9 cellular contexts compared by ENCODE assay signal in the genomic region with DNA sequence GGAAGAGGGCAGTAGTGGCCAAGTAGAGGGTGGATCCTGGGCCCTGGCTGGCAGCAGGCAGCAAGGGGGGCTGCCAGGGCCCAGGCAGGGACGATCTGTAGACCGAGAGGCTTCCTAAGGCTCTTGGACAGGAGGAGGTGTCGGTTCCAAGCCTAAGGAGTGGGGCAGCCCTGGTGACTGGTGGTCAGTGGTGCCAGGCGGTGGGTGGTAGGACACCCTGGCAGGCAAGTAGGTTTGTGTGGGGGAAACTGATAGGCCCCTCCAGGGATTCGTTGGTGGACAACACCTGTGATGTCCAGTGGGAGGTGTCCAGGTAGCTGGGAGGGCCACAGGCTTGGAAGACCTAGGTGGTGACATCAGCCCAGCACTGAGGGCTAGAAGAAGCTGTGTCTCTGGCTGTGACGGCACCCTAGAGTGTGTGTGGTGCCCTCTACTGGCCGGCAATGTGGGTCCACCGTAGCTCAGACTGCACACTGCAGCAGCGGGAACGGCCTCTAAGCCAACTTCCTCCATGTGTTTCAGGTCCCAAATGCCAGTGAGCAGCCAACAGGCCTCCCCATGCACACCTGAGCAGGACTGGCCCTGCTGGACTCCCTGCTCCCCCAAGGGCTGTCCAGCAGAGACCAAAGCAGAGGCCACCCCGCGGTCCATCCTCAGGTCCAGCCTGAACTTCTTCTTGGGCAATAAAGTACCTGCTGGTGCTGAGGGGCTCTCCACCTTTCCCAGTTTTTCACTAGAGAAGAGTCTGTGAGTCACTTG. TPM values are rescaled to one million over a fixed set of nuclear protein-coding genes. Genes with fewer than 3 reads are reported as not detected.
DNase-seq lines count a peak whose midpoint lies in the region; ATAC-seq and TF ChIP-seq lines count a peak whose summit lies in the region.
"Had no signal": no experiment of that assay in that cellular context is flagged by ENCODE, and none has a peak within 500 bp of the region (broad histone marks: within the 10 kb centered on the region; RNA-seq: fewer than 3 reads in every experiment).

No MANE protein-coding gene starts in this region.

- peaks cover 0 to 12% (median 0%) of the 10 kb centered on the region in 5 donors for H3K9me3 ChIP-seq in subcutaneous abdominal adipose tissue (ENCODE audit: control insufficient read depth in 5 of 5, low read length in 5 of 5)
- H3K9me3 ChIP-seq: neutrophil had no signal

- no peak overlapping the region for H3K9ac ChIP-seq in subcutaneous abdominal adipose tissue (ENCODE audit: low read length in 5 of 5)

- H3K9me3 Mint-ChIP-seq in activated CD8-positive, alpha-beta memory T cell treated with anti-CD3 and anti-CD28 coated beads, Interleukin-2, amount 10 ng/mL, durations not matched to agents 7 days and 5 days (ENCODE audit: low read depth), result no peaks in the 10 kb centered on the region
- no peaks in the 10 kb centered on the region for H3K9me3 Mint-ChIP-seq in natural killer cell treated with Interleukin-12 subunit alpha and Interleukin-12 subunit beta and Interleukin-15 and Interleukin-18, amount 100 ng/mL, for 72 hours

- peaks cover 0 to 13% (median 9%) of the 10 kb centered on the region in 5 donors for H3K4me1 ChIP-seq in subcutaneous abdominal adipose tissue (ENCODE audit: control insufficient read depth in 5 of 5, insufficient read depth in 5 of 5, low read length in 5 of 5)

- H3K4me3 ChIP-seq in AG04449 (ENCODE audit: low read depth, low read length), result no peak overlapping the region
- H3K4me3 ChIP-seq in epithelial cell of esophagus (ENCODE audit: low read length), result no peak overlapping the region
- no peak overlapping the region for H3K4me3 ChIP-seq in subcutaneous abdominal adipose tissue (ENCODE audit: low read depth in 1 of 5, low read length in 5 of 5)

- POLR2A ChIA-PET in AG04449 (lab: Yijun Ruan, JAX), result interaction anchor here (1.0 kb wide), 1 partner anchor 9 kb away, joined by 4 read pairs; a partner anchor contains a TSS

- peaks cover 4% of the 10 kb centered on the region for H3K27me3 Mint-ChIP-seq in activated CD8-positive, alpha-beta memory T cell treated with anti-CD3 and anti-CD28 coated beads, Interleukin-2, amount 10 ng/mL, durations not matched to agents 7 days and 5 days
- H3K27me3 Mint-ChIP-seq in natural killer cell treated with Interleukin-12 subunit alpha and Interleukin-12 subunit beta and Interleukin-15 and Interleukin-18, amount 100 ng/mL, for 72 hours, result peaks cover 22 to 23% of the 10 kb centered on the region in 2 donors

- no peak overlapping the region for H3K27ac Mint-ChIP-seq in activated CD8-positive, alpha-beta memory T cell treated with anti-CD3 and anti-CD28 coated beads, Interleukin-2, amount 10 ng/mL, durations not matched to agents 7 days and 5 days
- no peak overlapping the region for H3K27ac Mint-ChIP-seq in natural killer cell treated with Interleukin-12 subunit alpha and Interleukin-12 subunit beta and Interleukin-15 and Interleukin-18, amount 100 ng/mL, for 72 hours

- TF ChIP-seq CTCF in AG04449 (IDR thresholded peaks at IDR 0.05; ENCODE audit: insufficient read depth, low read length, missing control alignments), result peak; percentile 94
- peak; percentile 80 for TF ChIP-seq CTCF in epithelial cell of esophagus (IDR thresholded peaks at IDR 0.05; ENCODE audit: insufficient read depth, low read depth, low read length, missing control alignments)

- DNase-seq in AG04449 (ENCODE audit: low read depth, low spot score) (no peak), NOMO-1 treated with dmso at 0.1 percent for 144 hours (lab: John Stamatoyannopoulos, UW; ENCODE audit: unreplicated experiment) (peak; percentile 43), epithelial cell of esophagus (ENCODE audit: low read depth) (peak; percentile 68)
- peak; percentile 80 for DNase-seq in activated CD8-positive, alpha-beta memory T cell treated with anti-CD3 and anti-CD28 coated beads, Interleukin-2, amount 10 ng/mL, durations not matched to agents 7 days and 5 days
- DNase-seq in natural killer cell treated with Interleukin-12 subunit alpha and Interleukin-12 subunit beta and Interleukin-15 and Interleukin-18, amount 100 ng/mL, for 72 hours (ENCODE audit: low spot score), result peak; percentile 74

- ATAC-seq in GM18867 (IDR thresholded peaks at IDR 0.05; ENCODE audit: unreplicated experiment), result peak; percentile 54
- ATAC-seq in activated CD8-positive, alpha-beta memory T cell treated with anti-CD3 and anti-CD28 coated beads, Interleukin-2, amount 10 ng/mL, durations not matched to agents 7 days and 5 days, result peak; percentile 98
- peak; percentile 88 to 89 for ATAC-seq in natural killer cell treated with Interleukin-12 subunit alpha and Interleukin-12 subunit beta and Interleukin-15 and Interleukin-18, amount 100 ng/mL, for 72 hours
- ATAC-seq in HG03457 (IDR thresholded peaks at IDR 0.05; ENCODE audit: unreplicated experiment), result no peak

- peaks cover 0 to 19% (median 0%) of the 10 kb centered on the region in 5 donors for H3K36me3 ChIP-seq in subcutaneous abdominal adipose tissue (ENCODE audit: control insufficient read depth in 5 of 5, insufficient read depth in 5 of 5, low read length in 5 of 5)
- H3K36me3 ChIP-seq: neutrophil had no signal

- H3K27me3 ChIP-seq in subcutaneous abdominal adipose tissue (ENCODE audit: control insufficient read depth in 5 of 5, insufficient read depth in 4 of 5, low read length in 5 of 5), result no peaks in the 10 kb centered on the region

- CTCF ChIA-PET in AG04449 (lab: Yijun Ruan, JAX), result interaction anchor here (0.7 to 6.5 kb wide), 29 partner anchors 9 to 705 kb away, joined by 3 to 58 read pairs (median 4); a partner anchor contains a TSS
- CTCF ChIA-PET in activated CD8-positive, alpha-beta memory T cell treated with anti-CD3 and anti-CD28 coated beads, Interleukin-2, amount 10 ng/mL, durations not matched to agents 7 days and 5 days (lab: Charles Lee), result interaction anchor here (0.9 to 6.4 kb wide), 22 partner anchors 9 to 718 kb away, joined by 3 to 47 read pairs (median 5); a partner anchor contains a TSS

- H3K4me3 Mint-ChIP-seq in activated CD8-positive, alpha-beta memory T cell treated with anti-CD3 and anti-CD28 coated beads, Interleukin-2, amount 10 ng/mL, durations not matched to agents 7 days and 5 days, result no peak overlapping the region
- H3K4me3 Mint-ChIP-seq in natural killer cell treated with Interleukin-12 subunit alpha and Interleukin-12 subunit beta and Interleukin-15 and Interleukin-18, amount 100 ng/mL, for 72 hours, result no peak overlapping the region

- H3K4me1 Mint-ChIP-seq in activated CD8-positive, alpha-beta memory T cell treated with anti-CD3 and anti-CD28 coated beads, Interleukin-2, amount 10 ng/mL, durations not matched to agents 7 days and 5 days, result no peaks in the 10 kb centered on the region
- H3K4me1 Mint-ChIP-seq in natural killer cell treated with Interleukin-12 subunit alpha and Interleukin-12 subunit beta and Interleukin-15 and Interleukin-18, amount 100 ng/mL, for 72 hours (ENCODE audit: low read depth in 2 of 2), result no peaks in the 10 kb centered on the region

- H3K36me3 Mint-ChIP-seq in activated CD8-positive, alpha-beta memory T cell treated with anti-CD3 and anti-CD28 coated beads, Interleukin-2, amount 10 ng/mL, durations not matched to agents 7 days and 5 days, result no peaks in the 10 kb centered on the region
- H3K36me3 Mint-ChIP-seq in natural killer cell treated with Interleukin-12 subunit alpha and Interleukin-12 subunit beta and Interleukin-15 and Interleukin-18, amount 100 ng/mL, for 72 hours, result no peaks in the 10 kb centered on the region

- peak overlapping the region; percentile 41 for H3K27ac ChIP-seq in subcutaneous abdominal adipose tissue (ENCODE audit: low read depth, low read length)
- H3K27ac ChIP-seq: neutrophil had no signal

RNA-seq across cellular contexts. Expression of a gene that starts 9.4 kb away (rescaled TPM):
- 10 to 100 TPM; 42.2 to 57.9 TPM for total RNA-seq in activated CD8-positive, alpha-beta memory T cell treated with anti-CD3 and anti-CD28 coated beads, Interleukin-2, amount 10 ng/mL, durations not matched to agents 7 days and 5 days
- 10 to 100 TPM; 45.5 to 46.5 TPM for total RNA-seq in natural killer cell treated with Interleukin-12 subunit alpha and Interleukin-12 subunit beta and Interleukin-15 and Interleukin-18, amount 100 ng/mL, for 72 hours

RNA-seq across cellular contexts. Expression of a gene that starts 22.2 kb away (rescaled TPM):
- total RNA-seq in activated CD8-positive, alpha-beta memory T cell treated with anti-CD3 and anti-CD28 coated beads, Interleukin-2, amount 10 ng/mL, durations not matched to agents 7 days and 5 days, result under 1 TPM in 1 of 2 experiments, not detected in 1; 0.19 TPM
- total RNA-seq in natural killer cell treated with Interleukin-12 subunit alpha and Interleukin-12 subunit beta and Interleukin-15 and Interleukin-18, amount 100 ng/mL, for 72 hours, result under 1 TPM; 0.14 to 0.47 TPM

RNA-seq across cellular contexts. Expression of a gene that starts 54.0 kb away (rescaled TPM):
- total RNA-seq in activated CD8-positive, alpha-beta memory T cell treated with anti-CD3 and anti-CD28 coated beads, Interleukin-2, amount 10 ng/mL, durations not matched to agents 7 days and 5 days, result not detected
- not detected for total RNA-seq in natural killer cell treated with Interleukin-12 subunit alpha and Interleukin-12 subunit beta and Interleukin-15 and Interleukin-18, amount 100 ng/mL, for 72 hours
